1 cellular context compared by ENCODE assay signal in genomic region chr3:49868951-49869454, GRCh38.
TF ChIP-seq lines count a peak whose summit lies in the region.

No MANE protein-coding gene starts in this region.

TF ChIP-seq in HepG2, 621 proteins besides CTCF, POLR2A, EP300 and RAD21:
- TF ChIP-seq KAT8 (CRISPR knock-in tag; IDR thresholded peaks at IDR 0.05) (no peak), MNT (IDR thresholded peaks at IDR 0.05) (peak; percentile 83), ZNF121 (CRISPR knock-in tag; IDR thresholded peaks at IDR 0.05) (no peak), ZNF503 (CRISPR knock-in tag; IDR thresholded peaks at IDR 0.05) (no peak), KLF15 (CRISPR knock-in tag; IDR thresholded peaks at IDR 0.05; ENCODE audit: borderline replicate concordance) (no peak), ZSCAN21 (CRISPR knock-in tag; IDR thresholded peaks at IDR 0.05; ENCODE audit: borderline replicate concordance) (no peak), ZNF816 (CRISPR knock-in tag; IDR thresholded peaks at IDR 0.05; ENCODE audit: borderline replicate concordance) (no peak), ZNF639 (CRISPR knock-in tag; conservative IDR thresholded peaks at IDR 0.05) (no peak)
